In genomic region chr7:148501707-148502139, GRCh38 we compare ENCODE assay signal across 9 cellular contexts.
A peak's percentile ranks its signal among the peaks of the same experiment; 100 is the strongest.
DNase-seq lines count a peak whose midpoint lies in the region; ATAC-seq, FAIRE-seq and TF ChIP-seq lines count a peak whose summit lies in the region.
"Had no signal": no experiment of that assay in that cellular context is flagged by ENCODE, and none has a peak within 500 bp of the region (broad histone marks: within the 10 kb centered on the region; RNA-seq: fewer than 3 reads in every experiment).

No MANE protein-coding gene starts in this region.

- H3K4me3 ChIP-seq in Peyer's patch (peak overlapping the region in 2 of 4 donors; percentile 1 to 21), keratinocyte (ENCODE audit: control insufficient read depth in 2 of 3, extremely low read depth in 1 of 3, insufficient read depth in 2 of 3, low read depth in 1 of 3, low read length in 3 of 3) (peak overlapping the region; percentile 10 to 27 (median 18)), SK-N-SH (ENCODE audit: low read depth in 2 of 2, low read length in 1 of 2) (no peak overlapping the region), ovary (no peak overlapping the region)
- H3K4me3 ChIP-seq: lung had no signal

- no peak for FAIRE-seq in keratinocyte (lab: Jason Lieb, UNC)

- CTCF ChIA-PET in SK-N-SH (lab: Yijun Ruan, JAX) = interaction anchor here (0.8 to 8.8 kb wide), 8 partner anchors 26 to 564 kb away, joined by 3 to 55 read pairs (median 7); no protein-coding TSS in a partner anchor

- H3K36me3 ChIP-seq in Peyer's patch (no peaks in the 10 kb centered on the region), keratinocyte (ENCODE audit: control insufficient read depth in 2 of 2, extremely low read depth in 1 of 2, insufficient read depth in 2 of 2, low read length in 2 of 2) (no peaks in the 10 kb centered on the region), SK-N-SH (replicated peaks in 1 of 2; ENCODE audit: control insufficient read depth in 1 of 2, insufficient read depth in 2 of 2, low read length in 1 of 2) (no peaks in the 10 kb centered on the region), ovary (no peaks in the 10 kb centered on the region)

- no peaks in the 10 kb centered on the region for H3K4me1 ChIP-seq in Peyer's patch
- H3K4me1 ChIP-seq in keratinocyte (ENCODE audit: control insufficient read depth, extremely low read depth, insufficient read depth, low read length) = no peaks in the 10 kb centered on the region
- H3K4me1 ChIP-seq in SK-N-SH (ENCODE audit: control insufficient read depth in 1 of 2, insufficient read depth in 2 of 2, low read depth in 1 of 2, low read length in 1 of 2) = peaks cover 0 to 4% of the 10 kb centered on the region in 2 experiments; a peak in 1 of 4 replicates
- H3K4me1 ChIP-seq in ovary (ENCODE audit: insufficient read depth) = no peaks in the 10 kb centered on the region

- TF ChIP-seq POLR2A in Peyer's patch (IDR thresholded peaks at IDR 0.05) = no peak
- no peak for TF ChIP-seq POLR2A in ovary (IDR thresholded peaks at IDR 0.05)

- no peak for TF ChIP-seq EP300 in SK-N-SH (IDR thresholded peaks at IDR 0.05; ENCODE audit: borderline replicate concordance in 1 of 2, low read depth in 1 of 2, low read length in 1 of 2)
- no peak for TF ChIP-seq EP300 in ovary (IDR thresholded peaks at IDR 0.05)

- WGBS in SK-N-SH (ENCODE audit: low lambda C conversion rate) = 73% methylated on average over 11 of the region's 11 CpGs
- 5 to 26% (median 6%) methylated on average over 11 of the region's 11 CpGs for WGBS in ovary, 3 donors

- peak; percentile 83 for ATAC-seq in HG02943 (IDR thresholded peaks at IDR 0.05; ENCODE audit: low read depth, unreplicated experiment)

- POLR2A ChIA-PET in SK-N-SH (lab: Yijun Ruan, JAX) = no interaction called here

- H3K79me2 ChIP-seq in keratinocyte (ENCODE audit: control insufficient read depth, insufficient read depth, low read length) (no peaks in the 10 kb centered on the region), SK-N-SH (ENCODE audit: insufficient read depth) (no peaks in the 10 kb centered on the region)

- H3K27me3 ChIP-seq in Peyer's patch (no peaks in the 10 kb centered on the region), keratinocyte (ENCODE audit: control insufficient read depth, extremely low read depth, insufficient read depth, low read length) (peaks cover 24% of the 10 kb centered on the region), SK-N-SH (ENCODE audit: insufficient read depth) (peaks cover 18% of the 10 kb centered on the region; the same call in 1 of the 2 replicates), ovary (no peaks in the 10 kb centered on the region)

- intact Hi-C loops in ovary (cut with DNase I) = loop anchor here (5.0 to 10.0 kb wide), 4 partner anchors 453 to 466 kb away; no protein-coding TSS in a partner anchor

- H4K20me1 ChIP-seq in keratinocyte (ENCODE audit: control insufficient read depth, extremely low read depth, insufficient read depth, low read length) (no peaks in the 10 kb centered on the region), SK-N-SH (ENCODE audit: insufficient read depth) (no peaks in the 10 kb centered on the region)

- DNase-seq in activated CD4-positive, alpha-beta T cell treated with anti-CD3 and anti-CD28 coated beads, Interleukin-2, amount 50 U/mL, for 48 hours = peak; percentile 23 to 24
- DNase-seq in activated CD4-positive, alpha-beta T cell treated with anti-CD3 and anti-CD28 coated beads, Interleukin-2, amount 50 U/mL, for 4 hours = no peak
- DNase-seq in Peyer's patch (peak in 2 of 3 donors; percentile 50 to 66), keratinocyte (ENCODE audit: low read depth, low spot score) (no peak), SK-N-SH (no peak), ovary (no peak), SKM-1 treated with dmso at 0.1 percent for 144 hours (lab: John Stamatoyannopoulos, UW; ENCODE audit: unreplicated experiment) (no peak)

- no peak overlapping the region for H3K27ac ChIP-seq in Peyer's patch
- H3K27ac ChIP-seq in keratinocyte (ENCODE audit: control insufficient read depth, insufficient read depth, low read length) = no peak overlapping the region
- H3K27ac ChIP-seq in SK-N-SH (ENCODE audit: low read depth in 2 of 2, low read length in 1 of 2) = no peak overlapping the region
- no peak overlapping the region for H3K27ac ChIP-seq in ovary

- H3K9me3 ChIP-seq in Peyer's patch (no peaks in the 10 kb centered on the region), keratinocyte (ENCODE audit: control insufficient read depth, low read depth, low read length) (no peaks in the 10 kb centered on the region), SK-N-SH (no peaks in the 10 kb centered on the region), ovary (no peaks in the 10 kb centered on the region)

- no peaks in the 10 kb centered on the region for H3K9me2 ChIP-seq in SK-N-SH

- TF ChIP-seq RAD21 in SK-N-SH (IDR thresholded peaks at IDR 0.05; ENCODE audit: low read length) = no peak

- no peak overlapping the region for H3K9ac ChIP-seq in keratinocyte (ENCODE audit: control insufficient read depth, extremely low read depth, insufficient read depth, low read length)
- H3K9ac ChIP-seq in SK-N-SH = no peak overlapping the region

- dilution Hi-C loops in keratinocyte (cut with MboI; ENCODE audit: extremely low pct_ligation_motif_present, low sequenced_read_pairs) = no loop called here

- TF ChIP-seq CTCF in Peyer's patch (IDR thresholded peaks at IDR 0.05) = no peak
- TF ChIP-seq CTCF in keratinocyte (optimal IDR thresholded peaks at IDR 0.05 in 1 of 3, IDR thresholded peaks at IDR 0.05 in 1 of 3, conservative IDR thresholded peaks at IDR 0.05 in 1 of 3; ENCODE audit: extremely low read depth in 1 of 3, insufficient read depth in 2 of 3, low read length in 3 of 3) = no peak
- no peak for TF ChIP-seq CTCF in SK-N-SH (IDR thresholded peaks at IDR 0.05)
- no peak for TF ChIP-seq CTCF in ovary (IDR thresholded peaks at IDR 0.05)

- H3F3A ChIP-seq in SK-N-SH (replicated peaks; ENCODE audit: insufficient read depth) = no peaks in the 10 kb centered on the region

- peak overlapping the region; percentile 47 for H2AFZ ChIP-seq in keratinocyte (ENCODE audit: control insufficient read depth, low read length)
- no peak overlapping the region for H2AFZ ChIP-seq in SK-N-SH (ENCODE audit: low read depth)

- H3K9me1 ChIP-seq in keratinocyte (ENCODE audit: control insufficient read depth, extremely low read depth, insufficient read depth, low read length) = no peaks in the 10 kb centered on the region

- H3K4me2 ChIP-seq in keratinocyte (ENCODE audit: control insufficient read depth, extremely low read depth, insufficient read depth, low read depth, low read length) (peak overlapping the region; percentile 73), SK-N-SH (no peak overlapping the region)

TF ChIP-seq in SK-N-SH, 30 proteins besides CTCF, POLR2A, EP300 and RAD21 (continues in another document):
- TF ChIP-seq YY1 (IDR thresholded peaks at IDR 0.05; ENCODE audit: low read depth) (no peak), SMC3 (IDR thresholded peaks at IDR 0.05; ENCODE audit: low read depth, low read length) (no peak), RCOR1 (IDR thresholded peaks at IDR 0.05; ENCODE audit: low read length) (no peak), ZBTB33 (IDR thresholded peaks at IDR 0.05; ENCODE audit: borderline replicate concordance, low read depth) (no peak), MEF2A (IDR thresholded peaks at IDR 0.05; ENCODE audit: borderline replicate concordance, low read depth) (no peak), ELF1 (IDR thresholded peaks at IDR 0.05) (no peak), EZH2phosphoT487 (IDR thresholded peaks at IDR 0.05; ENCODE audit: borderline replicate concordance, low read depth) (no peak), TCF12 (IDR thresholded peaks at IDR 0.05) (no peak), JUND (IDR thresholded peaks at IDR 0.05) (no peak), REST (IDR thresholded peaks at IDR 0.05; ENCODE audit: low read depth, low read length) (no peak)

Comparison
In these comparisons a context has a peak if more than half of its experiments do, and no peak if none do; other contexts are left out.
1. DNase-seq: peak in activated CD4-positive, alpha-beta T cell treated with anti-CD3 and anti-CD28 coated beads, Interleukin-2, amount 50 U/mL, for 48 hours (2 of 2) and Peyer's patch (2 of 3); none in activated CD4-positive, alpha-beta T cell treated with anti-CD3 and anti-CD28 coated beads, Interleukin-2, amount 50 U/mL, for 4 hours (0 of 2), keratinocyte (single experiment), SK-N-SH (single experiment), ovary (0 of 5) and SKM-1 treated with dmso at 0.1 percent for 144 hours (single experiment).
2. H3K4me3 ChIP-seq: peak in keratinocyte (3 of 3); none in SK-N-SH (0 of 2) and ovary (single experiment).